In the genomic region with DNA sequence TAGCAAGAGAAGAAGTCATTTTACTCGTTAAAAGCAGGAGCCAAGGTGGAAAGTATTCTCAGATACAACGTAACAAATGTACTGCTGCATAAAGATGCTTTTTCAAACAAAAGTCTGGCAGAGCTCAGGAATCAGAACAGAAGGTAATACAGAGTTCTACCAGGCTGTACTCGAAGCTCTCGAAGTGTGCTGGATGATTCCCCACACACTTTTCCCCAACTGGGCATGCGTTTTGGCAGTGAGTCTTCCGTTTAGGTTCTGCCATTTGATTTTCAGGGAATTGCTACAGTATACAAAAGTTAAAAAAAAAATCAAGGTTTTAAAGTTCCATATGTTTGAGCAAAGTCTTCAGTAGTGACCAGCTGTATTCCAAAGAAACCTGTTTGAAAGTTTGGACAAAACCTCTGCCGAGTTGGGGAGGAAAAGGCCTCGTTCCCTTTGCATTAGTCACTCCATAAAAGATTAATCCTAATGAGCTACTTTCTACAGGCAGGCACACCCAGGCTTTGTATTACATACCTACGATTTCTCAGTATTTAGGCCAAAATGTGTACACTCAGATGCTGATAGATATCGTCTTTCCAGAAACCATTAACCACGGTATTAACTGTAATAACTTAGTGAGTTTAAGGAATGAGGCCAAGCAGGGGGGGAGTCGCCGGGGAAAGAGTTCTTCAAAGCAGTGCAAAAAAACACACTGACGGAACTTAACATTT, we compare ENCODE assay signal across 10 cellular contexts.
DNase-seq lines count a peak whose midpoint lies in the region; ATAC-seq and TF ChIP-seq lines count a peak whose summit lies in the region.
"Had no signal": no experiment of that assay in that cellular context is flagged by ENCODE, and none has a peak within 500 bp of the region (broad histone marks: within the 10 kb centered on the region; RNA-seq: fewer than 3 reads in every experiment).

No MANE protein-coding gene starts in this region.

- H3K4me1 ChIP-seq in upper lobe of right lung, result no peaks in the 10 kb centered on the region
- no peaks in the 10 kb centered on the region for H3K4me1 ChIP-seq in mucosa of descending colon (ENCODE audit: low read depth)

- H3K36me3 ChIP-seq in upper lobe of right lung, result no peaks in the 10 kb centered on the region
- H3K36me3 ChIP-seq in mucosa of descending colon (ENCODE audit: low read depth), result no peaks in the 10 kb centered on the region

- H3K9me3 ChIP-seq in upper lobe of right lung, result no peaks in the 10 kb centered on the region
- H3K9me3 ChIP-seq in mucosa of descending colon, result no peaks in the 10 kb centered on the region

- H3K27me3 ChIP-seq in upper lobe of right lung, result no peaks in the 10 kb centered on the region

- intact Hi-C loops in upper lobe of right lung (cut with DNase I), result no loop called here
- intact Hi-C loops in mucosa of descending colon (cut with DNase I, micrococcal nuclease), result no loop called here

- ATAC-seq in upper lobe of right lung, result peak; percentile 62
- ATAC-seq in mucosa of descending colon, result no peak
- ATAC-seq in GM18868 (IDR thresholded peaks at IDR 0.05; ENCODE audit: unreplicated experiment), result no peak

- TF ChIP-seq CTCF in upper lobe of right lung (IDR thresholded peaks at IDR 0.05) (no peak), mucosa of descending colon (IDR thresholded peaks at IDR 0.05) (no peak)

- H3K4me3 ChIP-seq in upper lobe of right lung, result peak overlapping the region; percentile 16
- no peak overlapping the region for H3K4me3 ChIP-seq in mucosa of descending colon

- H3K27ac ChIP-seq in upper lobe of right lung, result no peak overlapping the region

- DNase-seq in HPDE6-E6E7 (ENCODE audit: extremely low spot score) (peak; percentile 7), astrocyte of the hippocampus (ENCODE audit: low read depth, low spot score) (peak; percentile 85), kidney glomerular epithelial cell (lab: John Stamatoyannopoulos, UW) (peak; percentile 86), upper lobe of right lung (no peak), mucosa of descending colon (no peak), DMS53 treated with DMSO at 0.1 percent for 48 hours (lab: John Stamatoyannopoulos, UW; ENCODE audit: unreplicated experiment) (no peak)
- DNase-seq in NK-92 treated with Interleukin-12 subunit alpha and Interleukin-12 subunit beta, amount 100 ng/mL, for 24 hours (lab: John Stamatoyannopoulos, UW), result no peak
- DNase-seq: activated CD4-positive, alpha-beta T cell treated with anti-CD3 and anti-CD28 coated beads for 1 hour; head of caudate nucleus had no signal

Comparison
In these comparisons a context has a peak if more than half of its experiments do, and no peak if none do; other contexts are left out.
1. DNase-seq: peak in HPDE6-E6E7 (single experiment), astrocyte of the hippocampus (single experiment) and kidney glomerular epithelial cell (single experiment); none in upper lobe of right lung (single experiment), mucosa of descending colon (0 of 3), NK-92 treated with Interleukin-12 subunit alpha and Interleukin-12 subunit beta, amount 100 ng/mL, for 24 hours (single experiment) and DMS53 treated with DMSO at 0.1 percent for 48 hours (single experiment).